Comparison of ENCODE assay signal across 1 cellular context in the genomic region with DNA sequence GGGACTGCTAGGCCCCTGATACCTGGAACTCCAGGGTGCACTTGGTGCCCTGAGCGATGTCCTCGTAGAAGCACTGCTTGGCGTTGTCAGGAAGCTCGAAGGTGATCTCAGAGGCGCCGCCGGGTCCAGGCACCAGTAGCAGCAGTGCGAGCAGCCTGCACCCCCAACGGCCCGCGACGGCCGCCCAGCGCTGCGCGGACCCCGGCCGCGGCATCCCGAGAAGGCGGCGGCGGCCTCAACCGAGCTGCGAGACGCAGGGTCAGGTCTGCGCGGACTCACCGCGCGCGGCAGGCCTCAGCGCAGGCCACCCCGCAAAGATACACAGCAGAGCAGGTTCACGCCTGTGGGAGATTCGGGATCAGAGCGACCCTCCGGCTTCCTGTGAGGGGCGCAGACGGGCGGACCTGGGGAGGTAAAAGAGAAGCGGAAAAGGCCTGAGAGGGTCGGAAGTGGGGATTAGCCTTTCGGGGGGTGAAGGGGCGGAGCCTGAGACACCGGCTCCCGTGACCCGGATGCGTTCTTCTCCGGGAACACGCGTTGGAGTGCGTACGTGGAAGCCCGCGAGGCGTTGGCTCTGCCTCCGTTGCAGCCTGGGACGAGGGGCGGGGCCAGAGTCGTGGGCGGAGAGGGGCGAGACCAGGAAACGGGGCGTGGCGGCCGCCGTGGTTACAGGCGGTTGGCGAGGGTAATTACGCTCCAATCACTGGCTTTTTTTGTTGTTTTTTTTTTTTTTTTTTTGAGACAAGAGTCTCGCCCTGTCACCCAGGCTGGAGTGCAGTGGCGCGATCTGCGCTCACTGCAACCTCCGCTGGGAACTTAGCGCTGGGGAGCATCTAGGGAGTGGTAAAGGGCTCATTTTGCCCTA.
TF ChIP-seq lines count a peak whose summit lies in the region.

Gene TMED7, minus strand, starts transcription at position 458 of the 865 bp plus-strand sequence. Its CDS starts 244 bp downstream, at position 214.

TF ChIP-seq in K562, 482 proteins besides CTCF, POLR2A, EP300 and RAD21 (continued from another document and continues in another):
- TF ChIP-seq DDX20 (tag; IDR thresholded peaks at IDR 0.05; ENCODE audit: low read depth) (no peak), ZBTB5 (IDR thresholded peaks at IDR 0.05) (no peak), SNIP1 (IDR thresholded peaks at IDR 0.05; ENCODE audit: low read depth) (no peak), RFX5 (IDR thresholded peaks at IDR 0.05; ENCODE audit: low read depth, low read length) (no peak), PURB (CRISPR knock-in tag; IDR thresholded peaks at IDR 0.05; ENCODE audit: low read depth) (no peak), HES1 (IDR thresholded peaks at IDR 0.05; ENCODE audit: low read depth) (no peak), CBX2 (IDR thresholded peaks at IDR 0.05; ENCODE audit: insufficient read depth, low read length, poor library complexity, severe bottlenecking) (no peak), XRCC3 (IDR thresholded peaks at IDR 0.05) (no peak), RB1 (IDR thresholded peaks at IDR 0.05; ENCODE audit: low read depth) (peak; percentile 44), STAG1 (CRISPR knock-in tag; IDR thresholded peaks at IDR 0.05; ENCODE audit: borderline replicate concordance) (no peak), HNRNPLL (IDR thresholded peaks at IDR 0.05; ENCODE audit: low read depth, low read length, poor library complexity, severe bottlenecking) (peak; percentile 99), ATF1 (CRISPR knock-in tag; IDR thresholded peaks at IDR 0.05) (no peak), ATF1 (tag; IDR thresholded peaks at IDR 0.05) (peak; percentile 87), PTTG1 (tag; IDR thresholded peaks at IDR 0.05; ENCODE audit: low read depth) (no peak), ZNF282 (CRISPR knock-in tag; IDR thresholded peaks at IDR 0.05) (no peak), ZNF239 (CRISPR knock-in tag; IDR thresholded peaks at IDR 0.05) (no peak), ADNP (tag; IDR thresholded peaks at IDR 0.05) (no peak), U2AF1 (optimal IDR thresholded peaks at IDR 0.05; ENCODE audit: low read depth, low read length) (no peak), HDAC3 (IDR thresholded peaks at IDR 0.05; ENCODE audit: borderline replicate concordance, partially characterized antibody) (peak; percentile 71), E2F4 (CRISPR knock-in tag; IDR thresholded peaks at IDR 0.05; ENCODE audit: low read depth) (no peak), GATA2 (CRISPR knock-in tag; IDR thresholded peaks at IDR 0.05) (no peak), SMAD4 (CRISPR knock-in tag; conservative IDR thresholded peaks at IDR 0.05) (peak; percentile 59; the same call in 1 of the 2 replicates), ZNF707 (CRISPR knock-in tag; conservative IDR thresholded peaks at IDR 0.05) (no peak), CBX5 (IDR thresholded peaks at IDR 0.05; ENCODE audit: borderline replicate concordance, low read depth) (no peak), SIN3B (IDR thresholded peaks at IDR 0.05; ENCODE audit: low read depth) (peak; percentile 70), NR2C2 (CRISPR knock-in tag; IDR thresholded peaks at IDR 0.05) (peak; percentile 97), NR2C2 (tag; IDR thresholded peaks at IDR 0.05) (peak; percentile 99), ZBED1 (IDR thresholded peaks at IDR 0.05) (no peak), NFRKB (IDR thresholded peaks at IDR 0.05; ENCODE audit: low read depth) (no peak), CAMTA2 (CRISPR knock-in tag; conservative IDR thresholded peaks at IDR 0.05) (no peak), GABPA (tag; conservative IDR thresholded peaks at IDR 0.05; ENCODE audit: low read depth) (peak; percentile 96)
- TF ChIP-seq, protein P1, sequence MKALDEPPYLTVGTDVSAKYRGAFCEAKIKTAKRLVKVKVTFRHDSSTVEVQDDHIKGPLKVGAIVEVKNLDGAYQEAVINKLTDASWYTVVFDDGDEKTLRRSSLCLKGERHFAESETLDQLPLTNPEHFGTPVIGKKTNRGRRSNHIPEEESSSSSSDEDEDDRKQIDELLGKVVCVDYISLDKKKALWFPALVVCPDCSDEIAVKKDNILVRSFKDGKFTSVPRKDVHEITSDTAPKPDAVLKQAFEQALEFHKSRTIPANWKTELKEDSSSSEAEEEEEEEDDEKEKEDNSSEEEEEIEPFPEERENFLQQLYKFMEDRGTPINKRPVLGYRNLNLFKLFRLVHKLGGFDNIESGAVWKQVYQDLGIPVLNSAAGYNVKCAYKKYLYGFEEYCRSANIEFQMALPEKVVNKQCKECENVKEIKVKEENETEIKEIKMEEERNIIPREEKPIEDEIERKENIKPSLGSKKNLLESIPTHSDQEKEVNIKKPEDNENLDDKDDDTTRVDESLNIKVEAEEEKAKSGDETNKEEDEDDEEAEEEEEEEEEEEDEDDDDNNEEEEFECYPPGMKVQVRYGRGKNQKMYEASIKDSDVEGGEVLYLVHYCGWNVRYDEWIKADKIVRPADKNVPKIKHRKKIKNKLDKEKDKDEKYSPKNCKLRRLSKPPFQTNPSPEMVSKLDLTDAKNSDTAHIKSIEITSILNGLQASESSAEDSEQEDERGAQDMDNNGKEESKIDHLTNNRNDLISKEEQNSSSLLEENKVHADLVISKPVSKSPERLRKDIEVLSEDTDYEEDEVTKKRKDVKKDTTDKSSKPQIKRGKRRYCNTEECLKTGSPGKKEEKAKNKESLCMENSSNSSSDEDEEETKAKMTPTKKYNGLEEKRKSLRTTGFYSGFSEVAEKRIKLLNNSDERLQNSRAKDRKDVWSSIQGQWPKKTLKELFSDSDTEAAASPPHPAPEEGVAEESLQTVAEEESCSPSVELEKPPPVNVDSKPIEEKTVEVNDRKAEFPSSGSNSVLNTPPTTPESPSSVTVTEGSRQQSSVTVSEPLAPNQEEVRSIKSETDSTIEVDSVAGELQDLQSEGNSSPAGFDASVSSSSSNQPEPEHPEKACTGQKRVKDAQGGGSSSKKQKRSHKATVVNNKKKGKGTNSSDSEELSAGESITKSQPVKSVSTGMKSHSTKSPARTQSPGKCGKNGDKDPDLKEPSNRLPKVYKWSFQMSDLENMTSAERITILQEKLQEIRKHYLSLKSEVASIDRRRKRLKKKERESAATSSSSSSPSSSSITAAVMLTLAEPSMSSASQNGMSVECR (CRISPR knock-in tag; IDR thresholded peaks at IDR 0.05), result no peak; the same call in 1 of the 2 replicates
- TF ChIP-seq, protein P2, sequence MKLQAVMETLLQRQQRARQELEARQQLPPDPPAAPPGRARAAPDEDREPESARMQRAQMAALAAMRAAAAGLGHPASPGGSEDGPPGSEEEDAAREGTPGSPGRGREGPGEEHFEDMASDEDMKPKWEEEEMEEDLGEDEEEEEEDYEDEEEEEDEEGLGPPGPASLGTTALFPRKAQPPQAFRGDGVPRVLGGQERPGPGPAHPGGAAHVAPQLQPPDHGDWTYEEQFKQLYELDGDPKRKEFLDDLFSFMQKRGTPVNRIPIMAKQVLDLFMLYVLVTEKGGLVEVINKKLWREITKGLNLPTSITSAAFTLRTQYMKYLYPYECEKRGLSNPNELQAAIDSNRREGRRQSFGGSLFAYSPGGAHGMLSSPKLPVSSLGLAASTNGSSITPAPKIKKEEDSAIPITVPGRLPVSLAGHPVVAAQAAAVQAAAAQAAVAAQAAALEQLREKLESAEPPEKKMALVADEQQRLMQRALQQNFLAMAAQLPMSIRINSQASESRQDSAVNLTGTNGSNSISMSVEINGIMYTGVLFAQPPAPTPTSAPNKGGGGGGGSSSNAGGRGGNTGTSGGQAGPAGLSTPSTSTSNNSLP (IDR thresholded peaks at IDR 0.05; ENCODE audit: borderline replicate concordance, low read depth, low read length), result no peak
- TF ChIP-seq, protein P3, sequence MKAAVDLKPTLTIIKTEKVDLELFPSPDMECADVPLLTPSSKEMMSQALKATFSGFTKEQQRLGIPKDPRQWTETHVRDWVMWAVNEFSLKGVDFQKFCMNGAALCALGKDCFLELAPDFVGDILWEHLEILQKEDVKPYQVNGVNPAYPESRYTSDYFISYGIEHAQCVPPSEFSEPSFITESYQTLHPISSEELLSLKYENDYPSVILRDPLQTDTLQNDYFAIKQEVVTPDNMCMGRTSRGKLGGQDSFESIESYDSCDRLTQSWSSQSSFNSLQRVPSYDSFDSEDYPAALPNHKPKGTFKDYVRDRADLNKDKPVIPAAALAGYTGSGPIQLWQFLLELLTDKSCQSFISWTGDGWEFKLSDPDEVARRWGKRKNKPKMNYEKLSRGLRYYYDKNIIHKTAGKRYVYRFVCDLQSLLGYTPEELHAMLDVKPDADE (conservative IDR thresholded peaks at IDR 0.05; ENCODE audit: control insufficient read depth, low read depth, low read length), result no peak; the same call in 1 of the 2 replicates
- TF ChIP-seq, protein P4, sequence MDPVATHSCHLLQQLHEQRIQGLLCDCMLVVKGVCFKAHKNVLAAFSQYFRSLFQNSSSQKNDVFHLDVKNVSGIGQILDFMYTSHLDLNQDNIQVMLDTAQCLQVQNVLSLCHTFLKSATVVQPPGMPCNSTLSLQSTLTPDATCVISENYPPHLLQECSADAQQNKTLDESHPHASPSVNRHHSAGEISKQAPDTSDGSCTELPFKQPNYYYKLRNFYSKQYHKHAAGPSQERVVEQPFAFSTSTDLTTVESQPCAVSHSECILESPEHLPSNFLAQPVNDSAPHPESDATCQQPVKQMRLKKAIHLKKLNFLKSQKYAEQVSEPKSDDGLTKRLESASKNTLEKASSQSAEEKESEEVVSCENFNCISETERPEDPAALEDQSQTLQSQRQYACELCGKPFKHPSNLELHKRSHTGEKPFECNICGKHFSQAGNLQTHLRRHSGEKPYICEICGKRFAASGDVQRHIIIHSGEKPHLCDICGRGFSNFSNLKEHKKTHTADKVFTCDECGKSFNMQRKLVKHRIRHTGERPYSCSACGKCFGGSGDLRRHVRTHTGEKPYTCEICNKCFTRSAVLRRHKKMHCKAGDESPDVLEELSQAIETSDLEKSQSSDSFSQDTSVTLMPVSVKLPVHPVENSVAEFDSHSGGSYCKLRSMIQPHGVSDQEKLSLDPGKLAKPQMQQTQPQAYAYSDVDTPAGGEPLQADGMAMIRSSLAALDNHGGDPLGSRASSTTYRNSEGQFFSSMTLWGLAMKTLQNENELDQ (CRISPR knock-in tag; IDR thresholded peaks at IDR 0.05; ENCODE audit: borderline replicate concordance), result no peak
- TF ChIP-seq, protein P5, sequence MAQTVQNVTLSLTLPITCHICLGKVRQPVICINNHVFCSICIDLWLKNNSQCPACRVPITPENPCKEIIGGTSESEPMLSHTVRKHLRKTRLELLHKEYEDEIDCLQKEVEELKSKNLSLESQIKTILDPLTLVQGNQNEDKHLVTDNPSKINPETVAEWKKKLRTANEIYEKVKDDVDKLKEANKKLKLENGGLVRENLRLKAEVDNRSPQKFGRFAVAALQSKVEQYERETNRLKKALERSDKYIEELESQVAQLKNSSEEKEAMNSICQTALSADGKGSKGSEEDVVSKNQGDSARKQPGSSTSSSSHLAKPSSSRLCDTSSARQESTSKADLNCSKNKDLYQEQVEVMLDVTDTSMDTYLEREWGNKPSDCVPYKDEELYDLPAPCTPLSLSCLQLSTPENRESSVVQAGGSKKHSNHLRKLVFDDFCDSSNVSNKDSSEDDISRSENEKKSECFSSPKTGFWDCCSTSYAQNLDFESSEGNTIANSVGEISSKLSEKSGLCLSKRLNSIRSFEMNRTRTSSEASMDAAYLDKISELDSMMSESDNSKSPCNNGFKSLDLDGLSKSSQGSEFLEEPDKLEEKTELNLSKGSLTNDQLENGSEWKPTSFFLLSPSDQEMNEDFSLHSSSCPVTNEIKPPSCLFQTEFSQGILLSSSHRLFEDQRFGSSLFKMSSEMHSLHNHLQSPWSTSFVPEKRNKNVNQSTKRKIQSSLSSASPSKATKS (CRISPR knock-in tag; IDR thresholded peaks at IDR 0.05), result no peak
- TF ChIP-seq, protein P6, sequence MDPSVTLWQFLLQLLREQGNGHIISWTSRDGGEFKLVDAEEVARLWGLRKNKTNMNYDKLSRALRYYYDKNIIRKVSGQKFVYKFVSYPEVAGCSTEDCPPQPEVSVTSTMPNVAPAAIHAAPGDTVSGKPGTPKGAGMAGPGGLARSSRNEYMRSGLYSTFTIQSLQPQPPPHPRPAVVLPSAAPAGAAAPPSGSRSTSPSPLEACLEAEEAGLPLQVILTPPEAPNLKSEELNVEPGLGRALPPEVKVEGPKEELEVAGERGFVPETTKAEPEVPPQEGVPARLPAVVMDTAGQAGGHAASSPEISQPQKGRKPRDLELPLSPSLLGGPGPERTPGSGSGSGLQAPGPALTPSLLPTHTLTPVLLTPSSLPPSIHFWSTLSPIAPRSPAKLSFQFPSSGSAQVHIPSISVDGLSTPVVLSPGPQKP (CRISPR knock-in tag; IDR thresholded peaks at IDR 0.05), result no peak
- TF ChIP-seq, protein P7, sequence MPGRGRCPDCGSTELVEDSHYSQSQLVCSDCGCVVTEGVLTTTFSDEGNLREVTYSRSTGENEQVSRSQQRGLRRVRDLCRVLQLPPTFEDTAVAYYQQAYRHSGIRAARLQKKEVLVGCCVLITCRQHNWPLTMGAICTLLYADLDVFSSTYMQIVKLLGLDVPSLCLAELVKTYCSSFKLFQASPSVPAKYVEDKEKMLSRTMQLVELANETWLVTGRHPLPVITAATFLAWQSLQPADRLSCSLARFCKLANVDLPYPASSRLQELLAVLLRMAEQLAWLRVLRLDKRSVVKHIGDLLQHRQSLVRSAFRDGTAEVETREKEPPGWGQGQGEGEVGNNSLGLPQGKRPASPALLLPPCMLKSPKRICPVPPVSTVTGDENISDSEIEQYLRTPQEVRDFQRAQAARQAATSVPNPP (IDR thresholded peaks at IDR 0.05; ENCODE audit: borderline replicate concordance, insufficient read depth, insufficient read length), result no peak
